In genomic region chr9:1708215-1708614, GRCh38 we compare ENCODE assay signal across 21 cellular contexts.
"Had no signal": no experiment of that assay in that cellular context is flagged by ENCODE, and none has a peak within 500 bp of the region (broad histone marks: within the 10 kb centered on the region; RNA-seq: fewer than 3 reads in every experiment).

No MANE protein-coding gene starts in this region.

- H3K27me3 ChIP-seq: adrenal gland, foreskin keratinocyte, neural progenitor cell, ovary, right lobe of liver, tibial nerve, vagina had no signal

- H3K9me3 ChIP-seq: adrenal gland, mucosa of descending colon, ovary, right lobe of liver, vagina had no signal

- H3K4me1 ChIP-seq: adrenal gland, foreskin keratinocyte, neural progenitor cell, right lobe of liver, tibial nerve, vagina had no signal

- H3K4me3 ChIP-seq: adrenal gland, mucosa of descending colon, neural progenitor cell, ovary, right lobe of liver, tibial nerve, vagina had no signal

- H3K4me2 ChIP-seq: neural progenitor cell had no signal

- H3K27ac ChIP-seq: adrenal gland, foreskin keratinocyte, neural progenitor cell, ovary, right lobe of liver, tibial nerve, vagina had no signal

- H3K36me3 ChIP-seq: adrenal gland, neural progenitor cell, ovary, right lobe of liver, tibial nerve, vagina had no signal

- H3K9ac ChIP-seq: neural progenitor cell had no signal

- DNase-seq: activated CD4-positive, alpha-beta T cell treated with anti-CD3 and anti-CD28 coated beads, Interleukin-2, amount 50 U/mL, for 4 hours; activated gamma-delta T cell treated with Interleukin-2 at 50 U/mL for 16 hours; adrenal gland; dermis blood vessel endothelial cell; effector memory CD8-positive, alpha-beta T cell; glutamatergic neuron; hypothalamus; mesenchymal stem cell; mucosa of descending colon; naive B cell; ovary; right lobe of liver; small intestine; stimulated activated CD4-positive, alpha-beta T cell treated with anti-CD3 and anti-CD28 coated beads, Interleukin-15, amount 100 ng/mL, for 24 hours; stimulated activated CD4-positive, alpha-beta T cell treated with anti-CD3 and anti-CD28 coated beads, Interleukin-2, amount 100 ng/mL, for 48 hours had no signal

- ATAC-seq: activated naive CD4-positive, alpha-beta T cell treated with anti-CD3 and anti-CD28 coated beads, Interleukin-2, amount 50 U/mL, for 72 hours; effector memory CD8-positive, alpha-beta T cell; foreskin keratinocyte; mucosa of descending colon; right lobe of liver had no signal

- H2AFZ ChIP-seq: neural progenitor cell had no signal

- FAIRE-seq: astrocyte, small intestine had no signal
